ENCODE assay signal across 15 cellular contexts in genomic region chr11:14189874-14190273, GRCh38.
DNase-seq lines count a peak whose midpoint lies in the region; ATAC-seq and TF ChIP-seq lines count a peak whose summit lies in the region.
"Had no signal": no experiment of that assay in that cellular context is flagged by ENCODE, and none has a peak within 500 bp of the region (broad histone marks: within the 10 kb centered on the region; RNA-seq: fewer than 3 reads in every experiment).

No MANE protein-coding gene starts in this region.

- no peak overlapping the region for H3K27ac Mint-ChIP-seq in activated T-helper 17 cell treated with anti-CD3 and anti-CD28 coated beads, Interleukin-2, amount 50 U/mL, for 72 hours
- H3K27ac Mint-ChIP-seq: effector memory CD8-positive, alpha-beta T cell; WTC11 had no signal

- ATAC-seq in omental fat pad (ENCODE audit: low FRiP score) (no peak), HG03378 (IDR thresholded peaks at IDR 0.05; ENCODE audit: unreplicated experiment) (no peak), HG03108 (IDR thresholded peaks at IDR 0.05; ENCODE audit: unreplicated experiment) (no peak)
- no peak for ATAC-seq in activated T-helper 17 cell treated with anti-CD3 and anti-CD28 coated beads, Interleukin-2, amount 50 U/mL, for 72 hours (replicated peaks)
- ATAC-seq: A549; effector memory CD8-positive, alpha-beta T cell; WTC11 had no signal

- H3K36me3 Mint-ChIP-seq in activated T-helper 17 cell treated with anti-CD3 and anti-CD28 coated beads, Interleukin-2, amount 50 U/mL, for 72 hours (ENCODE audit: low read depth): no peaks in the 10 kb centered on the region
- H3K36me3 Mint-ChIP-seq: WTC11 had no signal

- no peaks in the 10 kb centered on the region for H3K9me3 Mint-ChIP-seq in activated T-helper 17 cell treated with anti-CD3 and anti-CD28 coated beads, Interleukin-2, amount 50 U/mL, for 72 hours
- H3K9me3 Mint-ChIP-seq: effector memory CD8-positive, alpha-beta T cell; WTC11 had no signal

- no peak overlapping the region for H3K4me3 ChIP-seq in fibroblast of villous mesenchyme (ENCODE audit: low read depth, low read length)
- H3K4me3 ChIP-seq: A549, SJSA1 had no signal

- H3K4me3 Mint-ChIP-seq in activated T-helper 17 cell treated with anti-CD3 and anti-CD28 coated beads, Interleukin-2, amount 50 U/mL, for 72 hours: no peak overlapping the region
- H3K4me3 Mint-ChIP-seq: effector memory CD8-positive, alpha-beta T cell; WTC11 had no signal

- DNase-seq in AG08395 (ENCODE audit: low spot score): peak; percentile 25
- peak; percentile 87 for DNase-seq in NOMO-1 treated with dmso at 0.1 percent for 144 hours (lab: John Stamatoyannopoulos, UW; ENCODE audit: unreplicated experiment)
- peak; percentile 4 for DNase-seq in fibroblast of villous mesenchyme (ENCODE audit: low read depth)
- DNase-seq in omental fat pad (ENCODE audit: low spot score): peak; percentile 24
- DNase-seq in stimulated activated CD8-positive, alpha-beta memory T cell treated with anti-CD3 and anti-CD28 coated beads, Interleukin-4, amount 100 ng/mL, for 48 hours: no peak
- DNase-seq: activated T-cell treated with anti-CD3 and anti-CD28 coated beads for 4 hours; effector memory CD8-positive, alpha-beta T cell; H7; NCI-H526 treated with DMSO at 0.1 percent for 48 hours had no signal

- H3K27me3 Mint-ChIP-seq in activated T-helper 17 cell treated with anti-CD3 and anti-CD28 coated beads, Interleukin-2, amount 50 U/mL, for 72 hours: no peaks in the 10 kb centered on the region

- TF ChIP-seq CTCF in fibroblast of villous mesenchyme (IDR thresholded peaks at IDR 0.05; ENCODE audit: insufficient read depth, low read depth, low read length) (no peak), omental fat pad (IDR thresholded peaks at IDR 0.05) (no peak)

- H3K4me1 Mint-ChIP-seq in activated T-helper 17 cell treated with anti-CD3 and anti-CD28 coated beads, Interleukin-2, amount 50 U/mL, for 72 hours: no peaks in the 10 kb centered on the region
